ENCODE assay signal across 8 cellular contexts in the genomic region with DNA sequence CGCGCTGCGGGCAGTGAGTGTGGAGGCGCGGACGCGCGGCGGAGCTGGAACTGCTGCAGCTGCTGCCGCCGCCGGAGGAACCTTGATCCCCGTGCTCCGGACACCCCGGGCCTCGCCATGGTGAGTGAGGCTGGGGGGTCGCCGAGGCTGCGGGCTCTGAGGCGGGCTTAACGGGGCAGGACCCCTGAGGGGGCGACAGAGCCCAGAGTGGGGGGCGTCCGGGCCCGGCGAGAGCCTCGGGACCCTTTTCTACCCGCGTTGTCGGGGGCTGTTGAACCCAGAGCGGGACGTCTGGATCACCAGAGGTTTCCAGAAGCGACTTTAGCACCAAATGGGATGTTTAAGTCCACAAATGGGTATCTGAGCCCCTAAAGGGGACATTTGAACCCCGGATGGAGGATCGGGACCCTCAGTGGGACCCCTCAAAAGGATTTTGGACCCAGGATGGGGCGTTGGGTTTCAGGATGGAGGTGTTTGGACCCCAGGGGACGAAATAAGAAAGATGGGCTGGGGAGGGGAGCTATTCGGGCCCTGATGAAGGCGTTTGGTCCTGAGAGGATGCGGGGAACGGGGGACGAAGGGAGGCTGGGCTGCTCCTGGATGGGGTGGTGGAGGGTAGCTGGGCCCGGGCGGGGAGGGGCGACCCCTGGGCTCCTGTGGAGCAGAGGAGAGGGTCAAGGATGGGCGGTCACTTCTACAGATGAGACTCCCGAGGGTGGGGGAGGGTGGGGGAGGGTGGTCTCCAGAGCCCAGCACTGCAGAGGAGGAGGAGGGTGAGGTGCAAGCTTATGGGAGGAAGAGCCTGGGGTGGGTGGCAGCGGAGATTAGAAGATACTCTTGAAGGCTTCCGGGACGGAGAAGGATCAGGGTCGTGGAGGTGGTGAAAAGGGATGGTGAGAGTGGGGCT. TPM values are rescaled to one million over a fixed set of nuclear protein-coding genes. Genes with fewer than 3 reads are reported as not detected.
DNase-seq lines count a peak whose midpoint lies in the region; ATAC-seq, FAIRE-seq and TF ChIP-seq lines count a peak whose summit lies in the region.

A gene (plus strand): TSS at position 13 of the 907 bp plus-strand sequence. CDS start 105 bp downstream, at position 118.

- peak within 1 kb of the TSS; percentile 96 for H3K4me2 ChIP-seq in osteoblast (ENCODE audit: insufficient read depth, low read length)

- peak within 1 kb of the TSS; percentile 99 for H3K4me3 ChIP-seq in osteoblast (ENCODE audit: insufficient read depth, low read length)

- peak; percentile 46 for ATAC-seq in GM19438 (IDR thresholded peaks at IDR 0.05; ENCODE audit: low read depth, unreplicated experiment)

- DNase-seq in frontal cortex (ENCODE audit: low spot score in 2 of 2) = peak in 1 of 2 donors; percentile 36
- DNase-seq in osteoblast (ENCODE audit: insufficient read length, low spot score, missing footprints) = peak; percentile 90
- DNase-seq in NCI-H1092 (lab: John Stamatoyannopoulos, UW) = no peak
- DNase-seq in Ammon's horn (ENCODE audit: low spot score) = no peak
- DNase-seq in HPDE6-E6E7 (ENCODE audit: extremely low spot score) = no peak

- H3K9me3 ChIP-seq in osteoblast (ENCODE audit: low read depth, low read length) = no peaks in the 10 kb centered on the region

- peak within 1 kb of the TSS; percentile 99 for H2AFZ ChIP-seq in osteoblast (ENCODE audit: low read length)

- H3K27me3 ChIP-seq in osteoblast (ENCODE audit: insufficient read depth, low read length) = no peaks in the 10 kb centered on the region

- TF ChIP-seq CTCF in 22Rv1 (IDR thresholded peaks at IDR 0.05) = no peak
- TF ChIP-seq CTCF in VCaP (conservative IDR thresholded peaks at IDR 0.05) = no peak
- no peak for TF ChIP-seq CTCF in osteoblast (IDR thresholded peaks at IDR 0.05; ENCODE audit: extremely low read depth, low read depth, low read length)

- H4K20me1 ChIP-seq in osteoblast (ENCODE audit: insufficient read depth, low read length) = peaks cover 43% of the 10 kb centered on the region

- H3K4me1 ChIP-seq in osteoblast (ENCODE audit: insufficient read depth, low read length) = peaks cover 24% of the 10 kb centered on the region

- H3K79me2 ChIP-seq in osteoblast (ENCODE audit: insufficient read depth, low read length) = peaks cover 56% of the 10 kb centered on the region

- H3K27ac ChIP-seq in 22Rv1 (peak within 1 kb of the TSS; percentile 96), VCaP (peak within 1 kb of the TSS; percentile 99), osteoblast (ENCODE audit: low read depth, low read length) (peak within 1 kb of the TSS; percentile 100)

- peaks cover 12% of the 10 kb centered on the region for H3K36me3 ChIP-seq in osteoblast (ENCODE audit: insufficient read depth, low read length)

- FAIRE-seq in frontal cortex (lab: Jason Lieb, UNC) = no peak

RNA-seq across cellular contexts. Expression of the gene that starts here (rescaled TPM):
- 211 TPM for total RNA-seq in frontal cortex
- 105 and 124 TPM in 2 replicates for total RNA-seq in osteoblast
